In the genomic region with DNA sequence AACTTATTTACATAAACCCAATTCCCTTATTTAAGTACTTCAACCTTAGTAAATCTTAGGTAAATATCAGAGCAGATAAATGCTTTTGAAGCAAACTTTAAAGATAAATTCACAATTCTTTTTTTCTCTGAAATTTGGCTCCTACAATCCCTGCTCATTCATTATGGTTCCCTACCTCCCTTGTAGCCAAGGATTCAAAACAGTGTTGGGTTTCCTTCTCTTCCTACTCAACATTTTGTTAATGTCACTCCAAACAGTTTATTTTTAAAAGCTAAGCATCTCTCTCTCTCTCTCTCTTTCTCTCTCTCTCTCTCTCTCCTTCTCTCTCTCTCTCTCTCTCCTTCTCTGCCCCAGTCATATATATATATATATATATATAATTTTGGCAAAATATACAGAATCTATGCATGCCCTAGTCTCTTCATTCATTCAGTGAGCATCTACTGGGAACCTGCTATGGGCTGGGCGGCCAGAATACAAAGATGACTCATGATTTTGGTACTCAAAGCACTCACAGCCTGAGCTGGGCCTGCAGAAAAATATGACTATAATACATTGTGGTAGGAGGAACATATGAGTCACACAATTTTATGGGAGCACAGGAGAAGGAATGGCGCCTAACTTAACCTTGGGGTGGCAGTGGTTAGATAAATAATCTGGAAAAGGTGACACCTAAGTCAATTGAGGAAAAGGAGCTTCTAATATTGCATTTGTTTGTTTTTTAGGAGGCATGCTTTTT, we compare ENCODE assay signal across 9 cellular contexts.
A peak's percentile ranks its signal among the peaks of the same experiment; 100 is the strongest.
DNase-seq lines count a peak whose midpoint lies in the region; ATAC-seq, FAIRE-seq and TF ChIP-seq lines count a peak whose summit lies in the region.
"Had no signal": no experiment of that assay in that cellular context is flagged by ENCODE, and none has a peak within 500 bp of the region (broad histone marks: within the 10 kb centered on the region; RNA-seq: fewer than 3 reads in every experiment).

No MANE protein-coding gene starts in this region.

- no peaks in the 10 kb centered on the region for H3K9me2 ChIP-seq in OCI-LY7 (ENCODE audit: insufficient read depth, low read length)

- 10 to 53% methylated on average over 2 of the region's 2 CpGs for WGBS in sigmoid colon, 2 donors

- no peaks in the 10 kb centered on the region for H3K9me3 ChIP-seq in sigmoid colon
- no peaks in the 10 kb centered on the region for H3K9me3 ChIP-seq in OCI-LY7 (ENCODE audit: low read length)

- DNase-seq in H54 (ENCODE audit: insufficient read length, low spot score) (peak; percentile 30), RCC 7860 (ENCODE audit: low spot score) (peak; percentile 85), fibroblast of peridontal ligament (ENCODE audit: extremely low read depth) (peak; percentile 87), sigmoid colon (no peak), AML-193 (lab: John Stamatoyannopoulos, UW) (no peak), OCI-LY7 (ENCODE audit: low spot score) (no peak)
- DNase-seq in naive thymus-derived CD8-positive, alpha-beta T cell, result no peak
- DNase-seq: NCI-H774 had no signal

- H3K4me2 ChIP-seq in OCI-LY7 (ENCODE audit: low read length), result no peak overlapping the region

- no peaks in the 10 kb centered on the region for H4K20me1 ChIP-seq in OCI-LY7 (ENCODE audit: insufficient read depth, low read length)

- POLR2A ChIA-PET in naive thymus-derived CD8-positive, alpha-beta T cell (lab: Charles Lee), result no interaction called here
- POLR2A ChIA-PET in OCI-LY7 (lab: Charles Lee), result no interaction called here

- no peak for TF ChIP-seq POLR2A in H54 (IDR thresholded peaks at IDR 0.05; ENCODE audit: low read depth, low read length)
- no peak for TF ChIP-seq POLR2A in sigmoid colon (IDR thresholded peaks at IDR 0.05)

- CTCF ChIA-PET in OCI-LY7 (lab: Charles Lee; ENCODE audit: unreplicated experiment), result no interaction called here

- intact Hi-C loops in sigmoid colon (cut with DNase I), result no loop called here
- intact Hi-C loops in OCI-LY7 (cut with micrococcal nuclease; ENCODE audit: unreplicated experiment), result no loop called here

- H3K4me1 Mint-ChIP-seq in naive thymus-derived CD8-positive, alpha-beta T cell, result peaks cover 0 to 2% (median 0%) of the 10 kb centered on the region in 4 donors

- no peaks in the 10 kb centered on the region for H3K79me2 ChIP-seq in OCI-LY7 (ENCODE audit: insufficient read depth, low read depth, low read length)

- no peak overlapping the region for H3K4me3 Mint-ChIP-seq in naive thymus-derived CD8-positive, alpha-beta T cell

- no peaks in the 10 kb centered on the region for H3K36me3 ChIP-seq in sigmoid colon
- H3K36me3 ChIP-seq in OCI-LY7 (ENCODE audit: insufficient read depth, low read length), result no peaks in the 10 kb centered on the region

- TF ChIP-seq CTCF in sigmoid colon (IDR thresholded peaks at IDR 0.05), result no peak
- no peak for TF ChIP-seq CTCF in OCI-LY7 (conservative IDR thresholded peaks at IDR 0.05; ENCODE audit: low read length)

- H3K27ac Mint-ChIP-seq in naive thymus-derived CD8-positive, alpha-beta T cell, result no peak overlapping the region

- ATAC-seq in naive thymus-derived CD8-positive, alpha-beta T cell, result no peak
- ATAC-seq in HG03280 (IDR thresholded peaks at IDR 0.05; ENCODE audit: unreplicated experiment), result no peak

- H3K9me3 Mint-ChIP-seq in naive thymus-derived CD8-positive, alpha-beta T cell, result no peaks in the 10 kb centered on the region

- BruUV-seq in OCI-LY7 (replicated peaks; lab: Mats Ljungman, UMichigan), result no TSS peak

- no peak overlapping the region for H2AFZ ChIP-seq in OCI-LY7 (ENCODE audit: low read length)

- peak; percentile 27 for FAIRE-seq in H54 (lab: Jason Lieb, UNC)
- FAIRE-seq in RCC 7860 (lab: Jason Lieb, UNC), result peak; percentile 85

- H3K36me3 Mint-ChIP-seq in naive thymus-derived CD8-positive, alpha-beta T cell, result no peaks in the 10 kb centered on the region

- H3K4me1 ChIP-seq in sigmoid colon, result peaks cover 0 to 27% (median 24%) of the 10 kb centered on the region in 4 donors
- no peaks in the 10 kb centered on the region for H3K4me1 ChIP-seq in OCI-LY7 (ENCODE audit: insufficient read depth, low read length, poor library complexity, severe bottlenecking)

- H3K27ac ChIP-seq in sigmoid colon, result peak overlapping the region; percentile 27 to 51 (median 44)
- H3K27ac ChIP-seq in OCI-LY7 (ENCODE audit: low read depth, low read length, poor library complexity, severe bottlenecking), result no peak overlapping the region

- H3K27me3 Mint-ChIP-seq in naive thymus-derived CD8-positive, alpha-beta T cell, result peaks cover 2 to 14% (median 8%) of the 10 kb centered on the region in 5 donors

- no peak for TF ChIP-seq EP300 in sigmoid colon (IDR thresholded peaks at IDR 0.05)

- H3K4me3 ChIP-seq in sigmoid colon (no peak overlapping the region), OCI-LY7 (ENCODE audit: low read depth, low read length, poor library complexity, severe bottlenecking) (no peak overlapping the region)

- H3K27me3 ChIP-seq in sigmoid colon, result no peaks in the 10 kb centered on the region

Comparison
In these comparisons a context has a peak if more than half of its experiments do, and no peak if none do; other contexts are left out.
1. DNase-seq: peak in H54 (single experiment), RCC 7860 (single experiment) and fibroblast of peridontal ligament (single experiment); none in sigmoid colon (single experiment), naive thymus-derived CD8-positive, alpha-beta T cell (0 of 10), AML-193 (0 of 2) and OCI-LY7 (single experiment).